ENCODE assay signal across 8 cellular contexts in genomic region chr16:10509534-10510025, GRCh38.
A peak's percentile ranks its signal among the peaks of the same experiment; 100 is the strongest.
DNase-seq lines count a peak whose midpoint lies in the region; ATAC-seq and TF ChIP-seq lines count a peak whose summit lies in the region.

No MANE protein-coding gene starts in this region.

- POLR2A ChIA-PET in CD8-positive, alpha-beta memory T cell (lab: Charles Lee), result no interaction called here

- CTCF ChIA-PET in CD8-positive, alpha-beta memory T cell (lab: Charles Lee), result interaction anchor here (0.8 to 3.8 kb wide), 17 partner anchors 10 to 369 kb away, joined by 3 to 51 read pairs (median 3); no protein-coding TSS in a partner anchor

- no peak overlapping the region for H3K9ac ChIP-seq in NT2/D1 (ENCODE audit: insufficient read length, low read depth)

- peaks cover 0 to 7% (median 0%) of the 10 kb centered on the region in 3 donors for H3K4me1 Mint-ChIP-seq in CD8-positive, alpha-beta memory T cell
- peaks cover 2% of the 10 kb centered on the region for H3K4me1 Mint-ChIP-seq in endothelial cell (ENCODE audit: unreplicated experiment)
- peaks cover 35% of the 10 kb centered on the region for H3K4me1 Mint-ChIP-seq in stimulated activated memory B cell treated with anti-CD40 and anti-IgM and Interleukin-4, amounts not matched to agents 10 μg/mL and 1 μg/mL and 100 μg/mL, for 72 hours

- peak; percentile 42 to 72 (median 58) for DNase-seq in CD8-positive, alpha-beta memory T cell
- peak; percentile 80 for DNase-seq in HPDE6-E6E7 (ENCODE audit: extremely low spot score)
- DNase-seq in NT2/D1 (ENCODE audit: low read depth, low spot score), result peak; percentile 83
- DNase-seq in activated CD8-positive, alpha-beta memory T cell treated with anti-CD3 and anti-CD28 coated beads for 4 hours (ENCODE audit: low read depth in 2 of 2), result peak; percentile 21
- peak; percentile 71 for DNase-seq in endothelial cell (ENCODE audit: low spot score)
- DNase-seq in mucosa of descending colon, result peak in 1 of 3 donors; percentile 54

- H3K4me3 Mint-ChIP-seq in CD8-positive, alpha-beta memory T cell, result peak overlapping the region in 1 of 7 donors; percentile 1
- H3K4me3 Mint-ChIP-seq in endothelial cell (ENCODE audit: unreplicated experiment), result no peak overlapping the region
- H3K4me3 Mint-ChIP-seq in stimulated activated memory B cell treated with anti-CD40 and anti-IgM and Interleukin-4, amounts not matched to agents 10 μg/mL and 1 μg/mL and 100 μg/mL, for 72 hours, result peak overlapping the region; percentile 41

- H3K9me3 Mint-ChIP-seq in CD8-positive, alpha-beta memory T cell, result peaks cover 0 to 1% (median 0%) of the 10 kb centered on the region in 5 donors
- peaks cover 6% of the 10 kb centered on the region for H3K9me3 Mint-ChIP-seq in endothelial cell (ENCODE audit: unreplicated experiment)
- H3K9me3 Mint-ChIP-seq in stimulated activated memory B cell treated with anti-CD40 and anti-IgM and Interleukin-4, amounts not matched to agents 10 μg/mL and 1 μg/mL and 100 μg/mL, for 72 hours, result peaks cover 4% of the 10 kb centered on the region

- ATAC-seq in GM19467 (IDR thresholded peaks at IDR 0.05; ENCODE audit: unreplicated experiment) (peak; percentile 82), mucosa of descending colon (peak; percentile 94)
- ATAC-seq in stimulated activated memory B cell treated with anti-CD40 and anti-IgM and Interleukin-4, amounts not matched to agents 10 μg/mL and 1 μg/mL and 100 μg/mL, for 72 hours, result peak; percentile 92

- H3K36me3 Mint-ChIP-seq in CD8-positive, alpha-beta memory T cell, result no peaks in the 10 kb centered on the region
- H3K36me3 Mint-ChIP-seq in endothelial cell (ENCODE audit: low read depth, unreplicated experiment), result peaks cover 3% of the 10 kb centered on the region
- H3K36me3 Mint-ChIP-seq in stimulated activated memory B cell treated with anti-CD40 and anti-IgM and Interleukin-4, amounts not matched to agents 10 μg/mL and 1 μg/mL and 100 μg/mL, for 72 hours, result no peaks in the 10 kb centered on the region

- H3K27me3 ChIP-seq in CD8-positive, alpha-beta memory T cell (ENCODE audit: insufficient read depth, low read length, poor library complexity, severe bottlenecking), result no peaks in the 10 kb centered on the region
- no peaks in the 10 kb centered on the region for H3K27me3 ChIP-seq in NT2/D1 (ENCODE audit: insufficient read depth, insufficient read length)

- no peaks in the 10 kb centered on the region for H3K4me1 ChIP-seq in CD8-positive, alpha-beta memory T cell (ENCODE audit: insufficient read depth, low read length)
- H3K4me1 ChIP-seq in NT2/D1 (ENCODE audit: insufficient read depth, insufficient read length) (peaks cover 2% of the 10 kb centered on the region), mucosa of descending colon (ENCODE audit: low read depth) (no peaks in the 10 kb centered on the region)

- intact Hi-C loops in mucosa of descending colon (cut with DNase I, micrococcal nuclease), result loop anchor here (2.0 to 10.0 kb wide), 2 partner anchors 253 to 405 kb away; no protein-coding TSS in a partner anchor

- H3K36me3 ChIP-seq in CD8-positive, alpha-beta memory T cell (ENCODE audit: insufficient read depth, low read length), result no peaks in the 10 kb centered on the region
- H3K36me3 ChIP-seq in NT2/D1 (ENCODE audit: insufficient read depth, insufficient read length, low read length), result no peaks in the 10 kb centered on the region
- H3K36me3 ChIP-seq in mucosa of descending colon (ENCODE audit: low read depth), result no peaks in the 10 kb centered on the region

- H3K27ac Mint-ChIP-seq in CD8-positive, alpha-beta memory T cell, result peak overlapping the region in 1 of 8 donors; percentile 57
- H3K27ac Mint-ChIP-seq in endothelial cell (ENCODE audit: unreplicated experiment), result no peak overlapping the region
- H3K27ac Mint-ChIP-seq in stimulated activated memory B cell treated with anti-CD40 and anti-IgM and Interleukin-4, amounts not matched to agents 10 μg/mL and 1 μg/mL and 100 μg/mL, for 72 hours, result peak overlapping the region; percentile 79

- H3K27me3 Mint-ChIP-seq in CD8-positive, alpha-beta memory T cell, result peaks cover 0 to 2% of the 10 kb centered on the region in 2 donors
- no peaks in the 10 kb centered on the region for H3K27me3 Mint-ChIP-seq in endothelial cell (ENCODE audit: unreplicated experiment)
- no peaks in the 10 kb centered on the region for H3K27me3 Mint-ChIP-seq in stimulated activated memory B cell treated with anti-CD40 and anti-IgM and Interleukin-4, amounts not matched to agents 10 μg/mL and 1 μg/mL and 100 μg/mL, for 72 hours

- H3K4me3 ChIP-seq in CD8-positive, alpha-beta memory T cell (ENCODE audit: low read length), result no peak overlapping the region
- H3K4me3 ChIP-seq in NT2/D1 (ENCODE audit: insufficient read length, low read depth) (no peak overlapping the region), mucosa of descending colon (no peak overlapping the region)

- peak; percentile 78 for TF ChIP-seq CTCF in endothelial cell (IDR thresholded peaks at IDR 0.05; ENCODE audit: unreplicated experiment)
- TF ChIP-seq CTCF in mucosa of descending colon (IDR thresholded peaks at IDR 0.05), result peak; percentile 67

- H3K9me3 ChIP-seq in CD8-positive, alpha-beta memory T cell (ENCODE audit: low read length), result no peaks in the 10 kb centered on the region
- peaks cover 11% of the 10 kb centered on the region for H3K9me3 ChIP-seq in NT2/D1 (ENCODE audit: insufficient read depth, low read length)
- H3K9me3 ChIP-seq in mucosa of descending colon, result no peaks in the 10 kb centered on the region

- no peak overlapping the region for H3K27ac ChIP-seq in CD8-positive, alpha-beta memory T cell (ENCODE audit: low read depth, low read length)
